21 cellular contexts compared by ENCODE assay signal in the genomic region with DNA sequence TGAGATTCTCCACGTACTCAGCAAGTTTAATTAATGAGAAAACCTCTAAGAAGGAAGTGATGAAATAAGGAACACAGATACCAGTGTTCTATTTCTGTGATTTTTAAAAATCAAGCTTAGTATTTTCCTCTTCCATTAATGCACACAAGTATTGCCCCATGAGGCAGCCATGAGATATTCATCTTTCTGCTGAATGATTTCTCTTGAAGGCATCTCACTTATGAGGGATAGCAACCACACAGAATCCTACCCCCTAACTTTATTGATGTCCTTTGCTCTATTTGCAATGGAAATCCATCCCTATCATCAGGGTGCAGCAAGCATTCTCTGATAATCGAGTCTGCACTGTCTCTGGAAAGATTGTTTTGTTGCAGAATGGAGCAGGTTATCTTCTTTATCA.
A peak's percentile ranks its signal among the peaks of the same experiment; 100 is the strongest.
DNase-seq lines count a peak whose midpoint lies in the region; ATAC-seq and TF ChIP-seq lines count a peak whose summit lies in the region.
"Had no signal": no experiment of that assay in that cellular context is flagged by ENCODE, and none has a peak within 500 bp of the region (broad histone marks: within the 10 kb centered on the region; RNA-seq: fewer than 3 reads in every experiment).

No MANE protein-coding gene starts in this region.

- H3K79me2 ChIP-seq in GM23338 (replicated peaks; ENCODE audit: insufficient read depth), result no peaks in the 10 kb centered on the region

- peaks cover 23% of the 10 kb centered on the region for H3K4me1 Mint-ChIP-seq in GM23338
- H3K4me1 Mint-ChIP-seq: B cell, CD14-positive monocyte had no signal

- H3K27ac ChIP-seq in GM23338 (ENCODE audit: low read depth) (no peak overlapping the region), upper lobe of left lung (no peak overlapping the region)

- H3K4me3 Mint-ChIP-seq in GM23338, result no peak overlapping the region
- H3K4me3 Mint-ChIP-seq: B cell, CD14-positive monocyte had no signal

- TF ChIP-seq POLR2A in upper lobe of left lung (IDR thresholded peaks at IDR 0.05), result no peak

- no peaks in the 10 kb centered on the region for H4K20me1 ChIP-seq in GM23338 (replicated peaks; ENCODE audit: insufficient read depth)

- TF ChIP-seq CTCF in GM23338 (conservative IDR thresholded peaks at IDR 0.05; ENCODE audit: low read depth in 2 of 2) (no peak), fibroblast of villous mesenchyme (IDR thresholded peaks at IDR 0.05; ENCODE audit: insufficient read depth, low read depth, low read length) (no peak), upper lobe of left lung (IDR thresholded peaks at IDR 0.05) (no peak)

- DNase-seq in AG08395 (ENCODE audit: low spot score), result peak; percentile 7
- no peak for DNase-seq in GM23338 (ENCODE audit: low spot score)
- peak; percentile 33 for DNase-seq in SK-N-DZ (ENCODE audit: low spot score)
- peak; percentile 30 for DNase-seq in fibroblast of villous mesenchyme (ENCODE audit: low read depth)
- no peak for DNase-seq in upper lobe of left lung
- DNase-seq in stimulated activated CD4-positive, alpha-beta T cell treated with anti-CD3 and anti-CD28 coated beads, Interleukin-4, amount 100 ng/mL, for 24 hours, result no peak
- DNase-seq: Calu3, DMS79 treated with DMSO at 0.1 percent for 48 hours, H7, KBM-7, NCI-H1092, NCI-H1417 treated with DMSO at 0.1 percent for 48 hours, NCI-H1694 treated with DMSO at 0.1 percent for 48 hours, NCI-H2081, NCI-H2227 treated with DMSO at 0.1 percent for 48 hours, NCI-H526 treated with DMSO at 0.1 percent for 48 hours, SIG-M5 had no signal

- peaks cover 4% of the 10 kb centered on the region for H3K9me3 Mint-ChIP-seq in GM23338

- no peak overlapping the region for H3K27ac Mint-ChIP-seq in GM23338
- H3K27ac Mint-ChIP-seq: B cell, CD14-positive monocyte had no signal

- H2AFZ ChIP-seq in GM23338, result no peak overlapping the region

- ATAC-seq in GM23338 (no peak), HG03354 (IDR thresholded peaks at IDR 0.05; ENCODE audit: poor library complexity, severe bottlenecking, unreplicated experiment) (no peak), GM19035 (IDR thresholded peaks at IDR 0.05; ENCODE audit: unreplicated experiment) (no peak), upper lobe of left lung (ENCODE audit: low FRiP score in 2 of 2) (no peak)

- peaks cover 4% of the 10 kb centered on the region; the same call in 2 of the 3 replicates for H3K36me3 Mint-ChIP-seq in GM23338 (ENCODE audit: low read depth)
- H3K36me3 Mint-ChIP-seq: CD14-positive monocyte had no signal

- TF ChIP-seq EP300 in upper lobe of left lung (IDR thresholded peaks at IDR 0.05), result no peak

- peak overlapping the region; percentile 18; the same call in 1 of the 2 replicates for H3K4me2 ChIP-seq in GM23338

- H3K9me2 ChIP-seq in GM23338 (ENCODE audit: insufficient read depth), result no peaks in the 10 kb centered on the region

- H3K9me3 ChIP-seq in upper lobe of left lung, result no peaks in the 10 kb centered on the region

- no peaks in the 10 kb centered on the region for H3F3A ChIP-seq in GM23338 (replicated peaks; ENCODE audit: low read depth)

- peaks cover 8% of the 10 kb centered on the region for H3K4me1 ChIP-seq in GM23338 (ENCODE audit: insufficient read depth)
- no peaks in the 10 kb centered on the region for H3K4me1 ChIP-seq in upper lobe of left lung

- 63 to 76% methylated on average over 2 of the region's 2 CpGs for WGBS in upper lobe of left lung, 2 donors

- H3K36me3 ChIP-seq in GM23338 (ENCODE audit: insufficient read depth) (no peaks in the 10 kb centered on the region), upper lobe of left lung (peaks cover 0 to 3% (median 0%) of the 10 kb centered on the region in 4 donors)

- no peaks in the 10 kb centered on the region; the same call in 1 of the 2 replicates for H3K27me3 ChIP-seq in GM23338 (ENCODE audit: insufficient read depth)
- no peaks in the 10 kb centered on the region for H3K27me3 ChIP-seq in upper lobe of left lung

- H3K27me3 Mint-ChIP-seq in GM23338 (ENCODE audit: insufficient read depth, low read depth, poor library complexity), result no peaks in the 10 kb centered on the region
- H3K27me3 Mint-ChIP-seq: B cell had no signal

- no peak overlapping the region for H3K4me3 ChIP-seq in GM23338
- no peak overlapping the region for H3K4me3 ChIP-seq in fibroblast of villous mesenchyme (ENCODE audit: low read depth, low read length)
- H3K4me3 ChIP-seq in upper lobe of left lung, result no peak overlapping the region

TF ChIP-seq in GM23338, 12 proteins besides CTCF, POLR2A, EP300 and RAD21 (continues in another document):
- TF ChIP-seq EZH2phosphoT487 (IDR thresholded peaks at IDR 0.05; ENCODE audit: unreplicated experiment) (no peak), ZNF114 (CRISPR knock-in tag; IDR thresholded peaks at IDR 0.05) (no peak), CREB1 (CRISPR knock-in tag; IDR thresholded peaks at IDR 0.05; ENCODE audit: low read depth) (no peak), POLR2AphosphoS5 (IDR thresholded peaks at IDR 0.05; ENCODE audit: low read depth) (no peak), NANOG (IDR thresholded peaks at IDR 0.05; ENCODE audit: borderline replicate concordance) (no peak), JUNB (IDR thresholded peaks at IDR 0.05; ENCODE audit: unreplicated experiment) (no peak), STAT1 (IDR thresholded peaks at IDR 0.05; ENCODE audit: unreplicated experiment) (no peak), ZNF331 (CRISPR knock-in tag; IDR thresholded peaks at IDR 0.05; ENCODE audit: low read depth) (no peak)
- TF ChIP-seq, protein P1, sequence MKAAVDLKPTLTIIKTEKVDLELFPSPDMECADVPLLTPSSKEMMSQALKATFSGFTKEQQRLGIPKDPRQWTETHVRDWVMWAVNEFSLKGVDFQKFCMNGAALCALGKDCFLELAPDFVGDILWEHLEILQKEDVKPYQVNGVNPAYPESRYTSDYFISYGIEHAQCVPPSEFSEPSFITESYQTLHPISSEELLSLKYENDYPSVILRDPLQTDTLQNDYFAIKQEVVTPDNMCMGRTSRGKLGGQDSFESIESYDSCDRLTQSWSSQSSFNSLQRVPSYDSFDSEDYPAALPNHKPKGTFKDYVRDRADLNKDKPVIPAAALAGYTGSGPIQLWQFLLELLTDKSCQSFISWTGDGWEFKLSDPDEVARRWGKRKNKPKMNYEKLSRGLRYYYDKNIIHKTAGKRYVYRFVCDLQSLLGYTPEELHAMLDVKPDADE (IDR thresholded peaks at IDR 0.05), result no peak
- TF ChIP-seq, protein P2, sequence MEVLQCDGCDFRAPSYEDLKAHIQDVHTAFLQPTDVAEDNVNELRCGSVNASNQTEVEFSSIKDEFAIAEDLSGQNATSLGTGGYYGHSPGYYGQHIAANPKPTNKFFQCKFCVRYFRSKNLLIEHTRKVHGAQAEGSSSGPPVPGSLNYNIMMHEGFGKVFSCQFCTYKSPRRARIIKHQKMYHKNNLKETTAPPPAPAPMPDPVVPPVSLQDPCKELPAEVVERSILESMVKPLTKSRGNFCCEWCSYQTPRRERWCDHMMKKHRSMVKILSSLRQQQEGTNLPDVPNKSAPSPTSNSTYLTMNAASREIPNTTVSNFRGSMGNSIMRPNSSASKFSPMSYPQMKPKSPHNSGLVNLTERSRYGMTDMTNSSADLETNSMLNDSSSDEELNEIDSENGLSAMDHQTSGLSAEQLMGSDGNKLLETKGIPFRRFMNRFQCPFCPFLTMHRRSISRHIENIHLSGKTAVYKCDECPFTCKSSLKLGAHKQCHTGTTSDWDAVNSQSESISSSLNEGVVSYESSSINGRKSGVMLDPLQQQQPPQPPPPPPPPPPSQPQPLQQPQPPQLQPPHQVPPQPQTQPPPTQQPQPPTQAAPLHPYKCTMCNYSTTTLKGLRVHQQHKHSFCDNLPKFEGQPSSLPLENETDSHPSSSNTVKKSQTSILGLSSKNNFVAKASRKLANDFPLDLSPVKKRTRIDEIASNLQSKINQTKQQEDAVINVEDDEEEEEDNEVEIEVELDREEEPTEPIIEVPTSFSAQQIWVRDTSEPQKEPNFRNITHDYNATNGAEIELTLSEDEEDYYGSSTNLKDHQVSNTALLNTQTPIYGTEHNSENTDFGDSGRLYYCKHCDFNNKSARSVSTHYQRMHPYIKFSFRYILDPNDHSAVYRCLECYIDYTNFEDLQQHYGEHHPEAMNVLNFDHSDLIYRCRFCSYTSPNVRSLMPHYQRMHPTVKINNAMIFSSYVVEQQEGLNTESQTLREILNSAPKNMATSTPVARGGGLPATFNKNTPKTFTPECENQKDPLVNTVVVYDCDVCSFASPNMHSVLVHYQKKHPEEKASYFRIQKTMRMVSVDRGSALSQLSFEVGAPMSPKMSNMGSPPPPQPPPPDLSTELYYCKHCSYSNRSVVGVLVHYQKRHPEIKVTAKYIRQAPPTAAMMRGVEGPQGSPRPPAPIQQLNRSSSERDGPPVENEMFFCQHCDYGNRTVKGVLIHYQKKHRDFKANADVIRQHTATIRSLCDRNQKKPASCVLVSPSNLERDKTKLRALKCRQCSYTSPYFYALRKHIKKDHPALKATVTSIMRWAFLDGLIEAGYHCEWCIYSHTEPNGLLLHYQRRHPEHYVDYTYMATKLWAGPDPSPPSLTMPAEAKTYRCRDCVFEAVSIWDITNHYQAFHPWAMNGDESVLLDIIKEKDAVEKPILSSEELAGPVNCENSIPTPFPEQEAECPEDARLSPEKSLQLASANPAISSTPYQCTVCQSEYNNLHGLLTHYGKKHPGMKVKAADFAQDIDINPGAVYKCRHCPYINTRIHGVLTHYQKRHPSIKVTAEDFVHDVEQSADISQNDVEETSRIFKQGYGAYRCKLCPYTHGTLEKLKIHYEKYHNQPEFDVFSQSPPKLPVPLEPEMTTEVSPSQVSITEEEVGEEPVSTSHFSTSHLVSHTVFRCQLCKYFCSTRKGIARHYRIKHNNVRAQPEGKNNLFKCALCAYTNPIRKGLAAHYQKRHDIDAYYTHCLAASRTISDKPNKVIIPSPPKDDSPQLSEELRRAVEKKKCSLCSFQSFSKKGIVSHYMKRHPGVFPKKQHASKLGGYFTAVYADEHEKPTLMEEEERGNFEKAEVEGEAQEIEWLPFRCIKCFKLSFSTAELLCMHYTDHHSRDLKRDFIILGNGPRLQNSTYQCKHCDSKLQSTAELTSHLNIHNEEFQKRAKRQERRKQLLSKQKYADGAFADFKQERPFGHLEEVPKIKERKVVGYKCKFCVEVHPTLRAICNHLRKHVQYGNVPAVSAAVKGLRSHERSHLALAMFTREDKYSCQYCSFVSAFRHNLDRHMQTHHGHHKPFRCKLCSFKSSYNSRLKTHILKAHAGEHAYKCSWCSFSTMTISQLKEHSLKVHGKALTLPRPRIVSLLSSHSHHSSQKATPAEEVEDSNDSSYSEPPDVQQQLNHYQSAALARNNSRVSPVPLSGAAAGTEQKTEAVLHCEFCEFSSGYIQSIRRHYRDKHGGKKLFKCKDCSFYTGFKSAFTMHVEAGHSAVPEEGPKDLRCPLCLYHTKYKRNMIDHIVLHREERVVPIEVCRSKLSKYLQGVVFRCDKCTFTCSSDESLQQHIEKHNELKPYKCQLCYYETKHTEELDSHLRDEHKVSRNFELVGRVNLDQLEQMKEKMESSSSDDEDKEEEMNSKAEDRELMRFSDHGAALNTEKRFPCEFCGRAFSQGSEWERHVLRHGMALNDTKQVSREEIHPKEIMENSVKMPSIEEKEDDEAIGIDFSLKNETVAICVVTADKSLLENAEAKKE (CRISPR knock-in tag; IDR thresholded peaks at IDR 0.05), result no peak

Comparison
In these comparisons a context has a peak if more than half of its experiments do, and no peak if none do; other contexts are left out.
1. DNase-seq: peak in AG08395 (single experiment), SK-N-DZ (single experiment) and fibroblast of villous mesenchyme (single experiment); none in GM23338 (single experiment), upper lobe of left lung (0 of 2) and stimulated activated CD4-positive, alpha-beta T cell treated with anti-CD3 and anti-CD28 coated beads, Interleukin-4, amount 100 ng/mL, for 24 hours (single experiment).